12 cellular contexts compared by ENCODE assay signal in genomic region chr2:216341151-216341550, GRCh38. TPM values are rescaled to one million over a fixed set of nuclear protein-coding genes. Genes with fewer than 3 reads are reported as not detected.
A peak's percentile ranks its signal among the peaks of the same experiment; 100 is the strongest.
DNase-seq lines count a peak whose midpoint lies in the region; ATAC-seq and TF ChIP-seq lines count a peak whose summit lies in the region.
"Had no signal": no experiment of that assay in that cellular context is flagged by ENCODE, and none has a peak within 500 bp of the region (broad histone marks: within the 10 kb centered on the region; RNA-seq: fewer than 3 reads in every experiment).

No MANE protein-coding gene starts in this region.

- H3K27ac Mint-ChIP-seq in activated naive CD8-positive, alpha-beta T cell, result peak overlapping the region; percentile 54
- H3K27ac Mint-ChIP-seq in activated naive CD8-positive, alpha-beta T cell treated with anti-CD3 and anti-CD28 coated beads for 36 hours, result no peak overlapping the region
- H3K27ac Mint-ChIP-seq in stimulated activated memory B cell treated with anti-CD40 and anti-IgM and Interleukin-4, amounts not matched to agents 10 μg/mL and 1 μg/mL and 100 μg/mL, for 72 hours, result no peak overlapping the region

- H3K9ac ChIP-seq in fibroblast of lung (ENCODE audit: insufficient read depth, low read length), result no peak overlapping the region

- peak overlapping the region; percentile 48 for H3K4me2 ChIP-seq in fibroblast of lung (ENCODE audit: extremely low read depth, insufficient read depth, low read length)

- H3K4me3 ChIP-seq in fibroblast of lung (replicated peaks in 1 of 4; ENCODE audit: control extremely low read depth in 1 of 4, insufficient read depth in 1 of 4, low read depth in 3 of 4, low read length in 4 of 4), result no peak overlapping the region

- H3K27ac ChIP-seq in fibroblast of lung (ENCODE audit: insufficient read depth, low read length), result peak overlapping the region; percentile 63
- H3K27ac ChIP-seq: C4-2B had no signal

- no peaks in the 10 kb centered on the region for H3K9me3 ChIP-seq in fibroblast of lung (ENCODE audit: control insufficient read depth, insufficient read depth, low read depth, low read length)

- H4K20me1 ChIP-seq in fibroblast of lung (ENCODE audit: control insufficient read depth, extremely low read depth, insufficient read depth, low read length), result no peaks in the 10 kb centered on the region

- TF ChIP-seq CTCF in fibroblast of lung (conservative IDR thresholded peaks at IDR 0.05 in 1 of 2, IDR thresholded peaks at IDR 0.05 in 1 of 2; ENCODE audit: low read depth in 1 of 2, low read length in 2 of 2), result no peak

- H3K4me3 Mint-ChIP-seq in activated naive CD8-positive, alpha-beta T cell, result no peak overlapping the region
- H3K4me3 Mint-ChIP-seq in activated naive CD8-positive, alpha-beta T cell treated with anti-CD3 and anti-CD28 coated beads for 36 hours, result no peak overlapping the region
- no peak overlapping the region for H3K4me3 Mint-ChIP-seq in stimulated activated memory B cell treated with anti-CD40 and anti-IgM and Interleukin-4, amounts not matched to agents 10 μg/mL and 1 μg/mL and 100 μg/mL, for 72 hours

- peaks cover 39% of the 10 kb centered on the region for H3K4me1 Mint-ChIP-seq in activated naive CD8-positive, alpha-beta T cell (ENCODE audit: low read depth)
- H3K4me1 Mint-ChIP-seq in activated naive CD8-positive, alpha-beta T cell treated with anti-CD3 and anti-CD28 coated beads for 36 hours, result peaks cover 19% of the 10 kb centered on the region
- no peaks in the 10 kb centered on the region for H3K4me1 Mint-ChIP-seq in stimulated activated memory B cell treated with anti-CD40 and anti-IgM and Interleukin-4, amounts not matched to agents 10 μg/mL and 1 μg/mL and 100 μg/mL, for 72 hours

- peaks cover 11% of the 10 kb centered on the region for H3K9me3 Mint-ChIP-seq in activated naive CD8-positive, alpha-beta T cell (ENCODE audit: low read depth)
- H3K9me3 Mint-ChIP-seq in activated naive CD8-positive, alpha-beta T cell treated with anti-CD3 and anti-CD28 coated beads for 36 hours, result no peaks in the 10 kb centered on the region
- no peaks in the 10 kb centered on the region for H3K9me3 Mint-ChIP-seq in stimulated activated memory B cell treated with anti-CD40 and anti-IgM and Interleukin-4, amounts not matched to agents 10 μg/mL and 1 μg/mL and 100 μg/mL, for 72 hours

- ATAC-seq in stimulated activated naive CD8-positive, alpha-beta T cell treated with anti-CD3 and anti-CD28 coated beads, Interleukin-15, Interleukin-2, amounts not matched to agents 100 U/mL and 50 U/mL, for 24 hours, result peak; percentile 83
- no peak for ATAC-seq in GM19452 (IDR thresholded peaks at IDR 0.05; ENCODE audit: unreplicated experiment)
- no peak for ATAC-seq in stimulated activated memory B cell treated with anti-CD40 and anti-IgM and Interleukin-4, amounts not matched to agents 10 μg/mL and 1 μg/mL and 100 μg/mL, for 72 hours
- ATAC-seq: HepG2 had no signal

- no peak for DNase-seq in activated naive CD8-positive, alpha-beta T cell treated with anti-CD3 and anti-CD28 coated beads for 36 hours
- DNase-seq in NCI-H345 (lab: John Stamatoyannopoulos, UW), result peak; percentile 43
- peak; percentile 34 to 69 for DNase-seq in fibroblast of lung (ENCODE audit: low read depth in 2 of 2)
- DNase-seq in stimulated activated naive CD8-positive, alpha-beta T cell treated with anti-CD3 and anti-CD28 coated beads, Interleukin-15, Interleukin-2, amounts not matched to agents 100 U/mL and 50 U/mL, for 24 hours, result no peak
- no peak for DNase-seq in DMS53 treated with DMSO at 0.1 percent for 48 hours (lab: John Stamatoyannopoulos, UW; ENCODE audit: unreplicated experiment)
- DNase-seq: activated CD8-positive, alpha-beta memory T cell treated with anti-CD3 and anti-CD28 coated beads, Interleukin-2, amount 50 U/mL, for 48 hours; NCI-H510A had no signal

- no peaks in the 10 kb centered on the region for H3K27me3 ChIP-seq in fibroblast of lung (ENCODE audit: control insufficient read depth, insufficient read depth, low read length)

- H3K36me3 ChIP-seq in fibroblast of lung (ENCODE audit: control insufficient read depth, insufficient read depth, low read length), result no peaks in the 10 kb centered on the region

- H3K79me2 ChIP-seq in fibroblast of lung (ENCODE audit: control insufficient read depth, insufficient read depth, low read length), result no peaks in the 10 kb centered on the region

- peaks cover 2% of the 10 kb centered on the region for H3K36me3 Mint-ChIP-seq in activated naive CD8-positive, alpha-beta T cell
- H3K36me3 Mint-ChIP-seq in activated naive CD8-positive, alpha-beta T cell treated with anti-CD3 and anti-CD28 coated beads for 36 hours, result no peaks in the 10 kb centered on the region
- H3K36me3 Mint-ChIP-seq in stimulated activated memory B cell treated with anti-CD40 and anti-IgM and Interleukin-4, amounts not matched to agents 10 μg/mL and 1 μg/mL and 100 μg/mL, for 72 hours, result no peaks in the 10 kb centered on the region

- no peaks in the 10 kb centered on the region for H3K27me3 Mint-ChIP-seq in activated naive CD8-positive, alpha-beta T cell
- no peaks in the 10 kb centered on the region for H3K27me3 Mint-ChIP-seq in activated naive CD8-positive, alpha-beta T cell treated with anti-CD3 and anti-CD28 coated beads for 36 hours
- H3K27me3 Mint-ChIP-seq in stimulated activated memory B cell treated with anti-CD40 and anti-IgM and Interleukin-4, amounts not matched to agents 10 μg/mL and 1 μg/mL and 100 μg/mL, for 72 hours, result peaks cover 17% of the 10 kb centered on the region

- H2AFZ ChIP-seq in fibroblast of lung (ENCODE audit: low read length), result peak overlapping the region; percentile 15

- peaks cover 23% of the 10 kb centered on the region for H3K4me1 ChIP-seq in fibroblast of lung (ENCODE audit: control insufficient read depth, extremely low read depth, insufficient read depth, low read length)

RNA-seq across cellular contexts. Expression of gene MARCHF4, which starts 31.1 kb away (rescaled TPM):
- total RNA-seq in activated naive CD8-positive, alpha-beta T cell treated with anti-CD3 and anti-CD28 coated beads for 36 hours, result not detected
- 0.26 and 1.3 TPM in 2 replicates for total RNA-seq in fibroblast of lung
- 3.6 and 7.3 TPM in 2 replicates for polyA plus RNA-seq in fibroblast of lung
- polyA plus RNA-seq in fibroblast of lung (2012), result 8.0 and 13.5 TPM in 2 replicates
- 6.3 and 16.2 TPM in 2 replicates for polyA minus RNA-seq in fibroblast of lung (ENCODE audit: low replicate concordance)
- total RNA-seq: HepG2 had no signal
- polyA plus RNA-seq: HepG2 had no signal

Comparison
In these comparisons a context has a peak if more than half of its experiments do, and no peak if none do; other contexts are left out.
1. DNase-seq: peak in NCI-H345 (single experiment) and fibroblast of lung (2 of 2); none in activated naive CD8-positive, alpha-beta T cell treated with anti-CD3 and anti-CD28 coated beads for 36 hours (single experiment), stimulated activated naive CD8-positive, alpha-beta T cell treated with anti-CD3 and anti-CD28 coated beads, Interleukin-15, Interleukin-2, amounts not matched to agents 100 U/mL and 50 U/mL, for 24 hours (single experiment) and DMS53 treated with DMSO at 0.1 percent for 48 hours (single experiment).